Comparison of ENCODE assay signal across 18 cellular contexts in the genomic region with DNA sequence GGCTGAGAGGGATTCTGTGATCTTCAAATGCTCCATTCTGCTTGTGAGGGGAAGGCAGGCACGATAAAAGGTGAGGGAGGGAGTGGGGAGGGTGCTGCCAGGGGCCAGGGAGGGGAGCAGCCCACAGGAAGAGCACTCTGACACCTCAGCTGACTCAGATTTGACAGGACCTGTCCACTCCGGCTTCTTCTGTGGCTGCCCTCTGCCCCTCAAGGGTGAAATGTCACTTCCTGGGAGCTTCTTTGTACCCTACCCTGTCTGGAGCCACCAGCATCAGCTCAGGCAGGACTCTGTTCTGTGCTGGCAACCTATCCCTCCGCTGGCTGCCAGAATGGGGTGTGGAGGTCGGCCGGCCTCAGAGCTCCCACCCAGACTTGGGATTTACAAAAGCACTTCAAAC.
DNase-seq lines count a peak whose midpoint lies in the region; ATAC-seq and TF ChIP-seq lines count a peak whose summit lies in the region.
"Had no signal": no experiment of that assay in that cellular context is flagged by ENCODE, and none has a peak within 500 bp of the region (broad histone marks: within the 10 kb centered on the region; RNA-seq: fewer than 3 reads in every experiment).

No MANE protein-coding gene starts in this region.

- TF ChIP-seq CTCF in Peyer's patch (IDR thresholded peaks at IDR 0.05) (no peak), suprapubic skin (IDR thresholded peaks at IDR 0.05) (no peak)

- no peak overlapping the region for H3K4me3 Mint-ChIP-seq in dendritic cell treated with granulocyte-macrophage colony-stimulating factor and Interleukin-4, amounts not matched to agents 40 ng/mL and 50 ng/mL, for 4 days
- no peak overlapping the region for H3K4me3 Mint-ChIP-seq in T-helper 17 cell
- H3K4me3 Mint-ChIP-seq: activated CD8-positive, alpha-beta memory T cell treated with anti-CD3 and anti-CD28 coated beads, Interleukin-2, amount 10 ng/mL, durations not matched to agents 7 days and 5 days had no signal

- H3K4me3 ChIP-seq in Peyer's patch, result peak overlapping the region; percentile 12 to 44 (median 26)
- H3K4me3 ChIP-seq in mucosa of stomach (ENCODE audit: low read length), result no peak overlapping the region
- H3K4me3 ChIP-seq in suprapubic skin, result peak overlapping the region; percentile 37
- H3K4me3 ChIP-seq in effector memory CD4-positive, alpha-beta T cell (ENCODE audit: insufficient read depth, low read depth, low read length, poor library complexity, severe bottlenecking), result no peak overlapping the region
- H3K4me3 ChIP-seq: SJSA1 had no signal

- peaks cover 32% of the 10 kb centered on the region for H3K4me1 Mint-ChIP-seq in dendritic cell treated with granulocyte-macrophage colony-stimulating factor and Interleukin-4, amounts not matched to agents 40 ng/mL and 50 ng/mL, for 4 days (ENCODE audit: low read depth)
- H3K4me1 Mint-ChIP-seq in T-helper 17 cell, result peaks cover 2% of the 10 kb centered on the region
- H3K4me1 Mint-ChIP-seq: activated CD8-positive, alpha-beta memory T cell treated with anti-CD3 and anti-CD28 coated beads, Interleukin-2, amount 10 ng/mL, durations not matched to agents 7 days and 5 days had no signal

- no peak for TF ChIP-seq EP300 in suprapubic skin (IDR thresholded peaks at IDR 0.05)

- WGBS in suprapubic skin, result 69% methylated on average over 5 of the region's 5 CpGs

- peaks cover 6% of the 10 kb centered on the region for H3K27me3 Mint-ChIP-seq in dendritic cell treated with granulocyte-macrophage colony-stimulating factor and Interleukin-4, amounts not matched to agents 40 ng/mL and 50 ng/mL, for 4 days
- peaks cover 40% of the 10 kb centered on the region for H3K27me3 Mint-ChIP-seq in T-helper 17 cell
- H3K27me3 Mint-ChIP-seq: activated CD8-positive, alpha-beta memory T cell treated with anti-CD3 and anti-CD28 coated beads, Interleukin-2, amount 10 ng/mL, durations not matched to agents 7 days and 5 days had no signal

- intact Hi-C loops in dendritic cell treated with granulocyte-macrophage colony-stimulating factor and Interleukin-4, amounts not matched to agents 40 ng/mL and 50 ng/mL, for 4 days (cut with micrococcal nuclease), result no loop called here

- H3K9me3 ChIP-seq in Peyer's patch (no peaks in the 10 kb centered on the region), mucosa of stomach (ENCODE audit: control insufficient read depth, low read length) (no peaks in the 10 kb centered on the region), suprapubic skin (no peaks in the 10 kb centered on the region), T-helper 17 cell (ENCODE audit: control insufficient read depth, low read length, poor library complexity, severe bottlenecking) (no peaks in the 10 kb centered on the region)
- no peaks in the 10 kb centered on the region for H3K9me3 ChIP-seq in effector memory CD4-positive, alpha-beta T cell (ENCODE audit: control insufficient read depth, low read length)
- H3K9me3 ChIP-seq: SJSA1 had no signal

- H3K9ac ChIP-seq in mucosa of stomach (ENCODE audit: low read length), result peak overlapping the region; percentile 49

- TF ChIP-seq POLR2A in Peyer's patch (IDR thresholded peaks at IDR 0.05) (no peak), suprapubic skin (IDR thresholded peaks at IDR 0.05) (no peak)

- ATAC-seq in T-helper 17 cell, result no peak
- ATAC-seq: activated CD8-positive, alpha-beta memory T cell treated with anti-CD3 and anti-CD28 coated beads, Interleukin-2, amount 10 ng/mL, durations not matched to agents 7 days and 5 days had no signal

- H3K36me3 Mint-ChIP-seq in dendritic cell treated with granulocyte-macrophage colony-stimulating factor and Interleukin-4, amounts not matched to agents 40 ng/mL and 50 ng/mL, for 4 days (ENCODE audit: low read depth), result no peaks in the 10 kb centered on the region
- H3K36me3 Mint-ChIP-seq in T-helper 17 cell (ENCODE audit: low read depth), result no peaks in the 10 kb centered on the region
- H3K36me3 Mint-ChIP-seq: activated CD8-positive, alpha-beta memory T cell treated with anti-CD3 and anti-CD28 coated beads, Interleukin-2, amount 10 ng/mL, durations not matched to agents 7 days and 5 days; mesothelial cell of epicardium had no signal

- H3K36me3 ChIP-seq in Peyer's patch, result no peaks in the 10 kb centered on the region
- no peaks in the 10 kb centered on the region for H3K36me3 ChIP-seq in mucosa of stomach (ENCODE audit: control insufficient read depth, insufficient read depth, low read length)
- H3K36me3 ChIP-seq in suprapubic skin, result no peaks in the 10 kb centered on the region
- H3K36me3 ChIP-seq in effector memory CD4-positive, alpha-beta T cell (ENCODE audit: control insufficient read depth, insufficient read depth, low read length), result no peaks in the 10 kb centered on the region
- H3K36me3 ChIP-seq: SJSA1 had no signal

- peak overlapping the region; percentile 36 for H3K27ac Mint-ChIP-seq in dendritic cell treated with granulocyte-macrophage colony-stimulating factor and Interleukin-4, amounts not matched to agents 40 ng/mL and 50 ng/mL, for 4 days
- H3K27ac Mint-ChIP-seq in T-helper 17 cell, result no peak overlapping the region
- H3K27ac Mint-ChIP-seq: activated CD8-positive, alpha-beta memory T cell treated with anti-CD3 and anti-CD28 coated beads, Interleukin-2, amount 10 ng/mL, durations not matched to agents 7 days and 5 days had no signal

- H3K9me3 Mint-ChIP-seq in dendritic cell treated with granulocyte-macrophage colony-stimulating factor and Interleukin-4, amounts not matched to agents 40 ng/mL and 50 ng/mL, for 4 days, result no peaks in the 10 kb centered on the region
- H3K9me3 Mint-ChIP-seq: mesothelial cell of epicardium had no signal

- H3K27ac ChIP-seq in Peyer's patch, result peak overlapping the region in 3 of 4 donors; percentile 55 to 76 (median 73)
- peak overlapping the region; percentile 21 for H3K27ac ChIP-seq in suprapubic skin
- H3K27ac ChIP-seq in effector memory CD4-positive, alpha-beta T cell (ENCODE audit: insufficient read depth, low read length, poor library complexity, severe bottlenecking), result no peak overlapping the region
- H3K27ac ChIP-seq: SJSA1 had no signal

- H3K4me1 ChIP-seq in Peyer's patch (peaks cover 0 to 52% (median 0%) of the 10 kb centered on the region in 4 donors), mucosa of stomach (ENCODE audit: control insufficient read depth, insufficient read depth, low read length) (peaks cover 10% of the 10 kb centered on the region), suprapubic skin (peaks cover 11% of the 10 kb centered on the region)
- H3K4me1 ChIP-seq in effector memory CD4-positive, alpha-beta T cell (ENCODE audit: control insufficient read depth, insufficient read depth, low read length, poor library complexity, severe bottlenecking), result no peaks in the 10 kb centered on the region

- no peaks in the 10 kb centered on the region for H3K27me3 ChIP-seq in Peyer's patch
- H3K27me3 ChIP-seq in mucosa of stomach (ENCODE audit: control insufficient read depth, insufficient read depth, low read length), result no peaks in the 10 kb centered on the region
- no peaks in the 10 kb centered on the region for H3K27me3 ChIP-seq in suprapubic skin
- H3K27me3 ChIP-seq in effector memory CD4-positive, alpha-beta T cell (replicated peaks; ENCODE audit: control insufficient read depth, insufficient read depth, low read length, poor library complexity, severe bottlenecking), result no peaks in the 10 kb centered on the region
- H3K27me3 ChIP-seq: SJSA1 had no signal

- DNase-seq in Peyer's patch, result no peak
- no peak for DNase-seq in suprapubic skin (ENCODE audit: low spot score in 2 of 2)
- DNase-seq in T-helper 17 cell, result no peak
- DNase-seq in NCI-H2171 (lab: John Stamatoyannopoulos, UW), result no peak
- no peak for DNase-seq in NCI-H146 (lab: John Stamatoyannopoulos, UW)
- no peak for DNase-seq in effector memory CD4-positive, alpha-beta T cell
- DNase-seq: activated CD8-positive, alpha-beta memory T cell treated with anti-CD3 and anti-CD28 coated beads, Interleukin-2, amount 10 ng/mL, durations not matched to agents 7 days and 5 days; activated effector memory CD4-positive, alpha-beta T cell treated with Interleukin-2 at 50 U/mL for 16 hours; amniotic stem cell; KG1; NCI-H1092; NCI-H774; nucleus accumbens; T1000 had no signal

Comparison
In these comparisons a context has a peak if more than half of its experiments do, and no peak if none do; other contexts are left out.
1. H3K4me3 ChIP-seq: peak in Peyer's patch (4 of 4) and suprapubic skin (single experiment); none in mucosa of stomach (single experiment) and effector memory CD4-positive, alpha-beta T cell (single experiment).